Comparison of ENCODE assay signal across 7 cellular contexts in genomic region chr11:34214961-34215805, GRCh38.
A peak's percentile ranks its signal among the peaks of the same experiment; 100 is the strongest.
DNase-seq lines count a peak whose midpoint lies in the region; ATAC-seq and FAIRE-seq lines count a peak whose summit lies in the region.

No MANE protein-coding gene starts in this region.

- H3K4me3 Mint-ChIP-seq in stimulated activated memory B cell treated with anti-CD40 and anti-IgM and Interleukin-4, amounts not matched to agents 10 μg/mL and 1 μg/mL and 100 μg/mL, for 72 hours: no peak overlapping the region

- peaks cover 14% of the 10 kb centered on the region for H3K4me1 Mint-ChIP-seq in stimulated activated memory B cell treated with anti-CD40 and anti-IgM and Interleukin-4, amounts not matched to agents 10 μg/mL and 1 μg/mL and 100 μg/mL, for 72 hours

- ATAC-seq in HG02588 (IDR thresholded peaks at IDR 0.05; ENCODE audit: unreplicated experiment) (peak; percentile 85), HG02763 (IDR thresholded peaks at IDR 0.05; ENCODE audit: unreplicated experiment) (no peak)
- peak; percentile 88 for ATAC-seq in stimulated activated memory B cell treated with anti-CD40 and anti-IgM and Interleukin-4, amounts not matched to agents 10 μg/mL and 1 μg/mL and 100 μg/mL, for 72 hours

- FAIRE-seq in GM19239 (lab: Jason Lieb, UNC): no peak

- no peaks in the 10 kb centered on the region for H3K27me3 Mint-ChIP-seq in stimulated activated memory B cell treated with anti-CD40 and anti-IgM and Interleukin-4, amounts not matched to agents 10 μg/mL and 1 μg/mL and 100 μg/mL, for 72 hours

- peak overlapping the region; percentile 33 for H3K27ac Mint-ChIP-seq in stimulated activated memory B cell treated with anti-CD40 and anti-IgM and Interleukin-4, amounts not matched to agents 10 μg/mL and 1 μg/mL and 100 μg/mL, for 72 hours

- peak; percentile 40 to 52 for DNase-seq in activated CD4-positive, alpha-beta T cell treated with anti-CD3 and anti-CD28 coated beads, Interleukin-2, amount 50 U/mL, for 4 hours
- peak; percentile 84 for DNase-seq in glomerular visceral epithelial cell (ENCODE audit: extremely low spot score)
- DNase-seq in occipital lobe (lab: John Stamatoyannopoulos, UW): no peak
- no peak for DNase-seq in GM19239 (ENCODE audit: insufficient read length, low spot score)

- no peaks in the 10 kb centered on the region for H3K36me3 Mint-ChIP-seq in stimulated activated memory B cell treated with anti-CD40 and anti-IgM and Interleukin-4, amounts not matched to agents 10 μg/mL and 1 μg/mL and 100 μg/mL, for 72 hours

- no peaks in the 10 kb centered on the region for H3K9me3 Mint-ChIP-seq in stimulated activated memory B cell treated with anti-CD40 and anti-IgM and Interleukin-4, amounts not matched to agents 10 μg/mL and 1 μg/mL and 100 μg/mL, for 72 hours

Comparison
In these comparisons a context has a peak if more than half of its experiments do, and no peak if none do; other contexts are left out.
1. DNase-seq: peak in activated CD4-positive, alpha-beta T cell treated with anti-CD3 and anti-CD28 coated beads, Interleukin-2, amount 50 U/mL, for 4 hours (2 of 2) and glomerular visceral epithelial cell (single experiment); none in occipital lobe (single experiment) and GM19239 (single experiment).